Comparison of ENCODE assay signal across 1 cellular context in genomic region chr13:39040206-39040605, GRCh38.
TF ChIP-seq lines count a peak whose summit lies in the region.

No MANE protein-coding gene starts in this region.

TF ChIP-seq in liver, 16 proteins besides CTCF, POLR2A, EP300 and RAD21 (continued from another document):
- no peak for TF ChIP-seq NR2F2 (IDR thresholded peaks at IDR 0.05)
- TF ChIP-seq TAF1 (conservative IDR thresholded peaks at IDR 0.05) = no peak
